ENCODE assay signal across 13 cellular contexts in genomic region chr17:29433551-29433950, GRCh38. TPM values are rescaled to one million over a fixed set of nuclear protein-coding genes. Genes with fewer than 3 reads are reported as not detected.
DNase-seq lines count a peak whose midpoint lies in the region; ATAC-seq and TF ChIP-seq lines count a peak whose summit lies in the region.
"Had no signal": no experiment of that assay in that cellular context is flagged by ENCODE, and none has a peak within 500 bp of the region (broad histone marks: within the 10 kb centered on the region; RNA-seq: fewer than 3 reads in every experiment).

No MANE protein-coding gene starts in this region.

- no peaks in the 10 kb centered on the region for H3K36me3 ChIP-seq in CD8-positive, alpha-beta memory T cell (ENCODE audit: insufficient read depth, low read length)

- H3K27me3 ChIP-seq in CD8-positive, alpha-beta memory T cell (ENCODE audit: insufficient read depth, low read length, poor library complexity, severe bottlenecking), result no peaks in the 10 kb centered on the region

- H3K4me3 Mint-ChIP-seq in CD8-positive, alpha-beta memory T cell, result no peak overlapping the region
- H3K4me3 Mint-ChIP-seq in HFFc6 (peak overlapping the region; percentile 55; the same call in 1 of the 2 replicates), nephron (no peak overlapping the region)
- H3K4me3 Mint-ChIP-seq in dendritic cell treated with granulocyte-macrophage colony-stimulating factor and Interleukin-4, amounts not matched to agents 40 ng/mL and 50 ng/mL, for 4 days, result peak overlapping the region; percentile 23

- CTCF ChIA-PET in CD8-positive, alpha-beta memory T cell (lab: Charles Lee), result no interaction called here

- no peaks in the 10 kb centered on the region for H3K9me3 Mint-ChIP-seq in CD8-positive, alpha-beta memory T cell
- H3K9me3 Mint-ChIP-seq in HFFc6 (no peaks in the 10 kb centered on the region), nephron (no peaks in the 10 kb centered on the region)
- no peaks in the 10 kb centered on the region for H3K9me3 Mint-ChIP-seq in dendritic cell treated with granulocyte-macrophage colony-stimulating factor and Interleukin-4, amounts not matched to agents 40 ng/mL and 50 ng/mL, for 4 days

- H3K4me1 Mint-ChIP-seq in CD8-positive, alpha-beta memory T cell, result peaks cover 32 to 65% (median 50%) of the 10 kb centered on the region in 3 donors
- H3K4me1 Mint-ChIP-seq in HFFc6 (ENCODE audit: low read depth) (peaks cover 13% of the 10 kb centered on the region), nephron (peaks cover 20% of the 10 kb centered on the region)
- H3K4me1 Mint-ChIP-seq in dendritic cell treated with granulocyte-macrophage colony-stimulating factor and Interleukin-4, amounts not matched to agents 40 ng/mL and 50 ng/mL, for 4 days (ENCODE audit: low read depth), result peaks cover 18% of the 10 kb centered on the region

- peak overlapping the region in 5 of 8 donors; percentile 32 to 66 (median 40) for H3K27ac Mint-ChIP-seq in CD8-positive, alpha-beta memory T cell
- H3K27ac Mint-ChIP-seq in HFFc6 (peak overlapping the region; percentile 65; the same call in 1 of the 2 replicates), nephron (peak overlapping the region; percentile 4 to 39 (median 18))
- H3K27ac Mint-ChIP-seq in dendritic cell treated with granulocyte-macrophage colony-stimulating factor and Interleukin-4, amounts not matched to agents 40 ng/mL and 50 ng/mL, for 4 days, result peak overlapping the region; percentile 73

- peaks cover 0 to 10% (median 2%) of the 10 kb centered on the region in 3 donors for H3K36me3 Mint-ChIP-seq in CD8-positive, alpha-beta memory T cell
- peaks cover 12% of the 10 kb centered on the region for H3K36me3 Mint-ChIP-seq in HFFc6 (ENCODE audit: low read depth)
- peaks cover 13% of the 10 kb centered on the region for H3K36me3 Mint-ChIP-seq in dendritic cell treated with granulocyte-macrophage colony-stimulating factor and Interleukin-4, amounts not matched to agents 40 ng/mL and 50 ng/mL, for 4 days (ENCODE audit: low read depth)
- peaks cover 16% of the 10 kb centered on the region for H3K36me3 Mint-ChIP-seq in nephron (ENCODE audit: low read depth)

- POLR2A ChIA-PET in CD8-positive, alpha-beta memory T cell (lab: Charles Lee), result interaction anchor here (0.6 kb wide), 1 partner anchor 67 kb away, joined by 6 read pairs; no protein-coding TSS in a partner anchor

- no peak for ATAC-seq in GM19452 (IDR thresholded peaks at IDR 0.05; ENCODE audit: unreplicated experiment)

- no peaks in the 10 kb centered on the region for H3K9me3 ChIP-seq in CD8-positive, alpha-beta memory T cell (ENCODE audit: low read length)
- H3K9me3 ChIP-seq: Caco-2 had no signal

- no peaks in the 10 kb centered on the region for H3K4me1 ChIP-seq in CD8-positive, alpha-beta memory T cell (ENCODE audit: insufficient read depth, low read length)

- no peak for TF ChIP-seq CTCF in HFFc6 (IDR thresholded peaks at IDR 0.05)
- no peak for TF ChIP-seq CTCF in nephron (IDR thresholded peaks at IDR 0.05; ENCODE audit: unreplicated experiment in 3 of 3)

- H3K27ac ChIP-seq in CD8-positive, alpha-beta memory T cell (ENCODE audit: low read depth, low read length), result no peak overlapping the region

- no peak for DNase-seq in CD8-positive, alpha-beta memory T cell
- no peak for DNase-seq in HFFc6
- no peak for DNase-seq in activated effector memory CD4-positive, alpha-beta T cell treated with Interleukin-2 at 50 U/mL for 16 hours
- no peak for DNase-seq in occipital lobe (lab: John Stamatoyannopoulos, UW)
- no peak for DNase-seq in activated CD8-positive, alpha-beta memory T cell treated with anti-CD3 and anti-CD28 coated beads, Interleukin-2, amount 50 U/mL, for 4 hours
- DNase-seq: activated naive CD4-positive, alpha-beta T cell treated with anti-CD3 and anti-CD28 coated beads, Interleukin-2, amount 50 U/mL, for 16 hours; Caco-2; cerebellar nuclear complex; NCI-H446; substantia nigra had no signal

- no peak overlapping the region for H3K4me3 ChIP-seq in CD8-positive, alpha-beta memory T cell (ENCODE audit: low read length)

- intact Hi-C loops in dendritic cell treated with granulocyte-macrophage colony-stimulating factor and Interleukin-4, amounts not matched to agents 40 ng/mL and 50 ng/mL, for 4 days (cut with micrococcal nuclease), result no loop called here

- no peaks in the 10 kb centered on the region for H3K27me3 Mint-ChIP-seq in CD8-positive, alpha-beta memory T cell
- no peaks in the 10 kb centered on the region; the same call in 1 of the 2 replicates for H3K27me3 Mint-ChIP-seq in HFFc6 (ENCODE audit: insufficient read depth)
- H3K27me3 Mint-ChIP-seq in dendritic cell treated with granulocyte-macrophage colony-stimulating factor and Interleukin-4, amounts not matched to agents 40 ng/mL and 50 ng/mL, for 4 days, result no peaks in the 10 kb centered on the region
- H3K27me3 Mint-ChIP-seq in nephron (ENCODE audit: low read depth), result no peaks in the 10 kb centered on the region

RNA-seq across cellular contexts. Expression of gene TAOK1, which starts 43.4 kb away (rescaled TPM):
- total RNA-seq in CD8-positive, alpha-beta memory T cell, result 10 to 100 TPM; 41.9 to 42.1 TPM
- polyA plus RNA-seq in CD8-positive, alpha-beta memory T cell, result 3.8 TPM
- 10 to 100 TPM; 72.0 to 82.6 (median 75.1) TPM for total RNA-seq in HFFc6 (2021; fragmentation: NEBNext Ultra II Directional; extraction: Animal tissue kit (Norgen Biotek cat#: 25700))
- total RNA-seq in occipital lobe, result 170 TPM

Comparison
In these comparisons a context has a peak if more than half of its experiments do, and no peak if none do; other contexts are left out.
1. H3K27ac Mint-ChIP-seq: peak in every context shown above with its lines; median percentile 73 in dendritic cell treated with granulocyte-macrophage colony-stimulating factor and Interleukin-4, amounts not matched to agents 40 ng/mL and 50 ng/mL, for 4 days; 65 in HFFc6; 40 in CD8-positive, alpha-beta memory T cell; 18 in nephron.
2. H3K4me3 Mint-ChIP-seq: peak in HFFc6 (single experiment) and dendritic cell treated with granulocyte-macrophage colony-stimulating factor and Interleukin-4, amounts not matched to agents 40 ng/mL and 50 ng/mL, for 4 days (single experiment); none in CD8-positive, alpha-beta memory T cell (0 of 7) and nephron (0 of 3).